ENCODE assay signal across 17 cellular contexts in the genomic region with DNA sequence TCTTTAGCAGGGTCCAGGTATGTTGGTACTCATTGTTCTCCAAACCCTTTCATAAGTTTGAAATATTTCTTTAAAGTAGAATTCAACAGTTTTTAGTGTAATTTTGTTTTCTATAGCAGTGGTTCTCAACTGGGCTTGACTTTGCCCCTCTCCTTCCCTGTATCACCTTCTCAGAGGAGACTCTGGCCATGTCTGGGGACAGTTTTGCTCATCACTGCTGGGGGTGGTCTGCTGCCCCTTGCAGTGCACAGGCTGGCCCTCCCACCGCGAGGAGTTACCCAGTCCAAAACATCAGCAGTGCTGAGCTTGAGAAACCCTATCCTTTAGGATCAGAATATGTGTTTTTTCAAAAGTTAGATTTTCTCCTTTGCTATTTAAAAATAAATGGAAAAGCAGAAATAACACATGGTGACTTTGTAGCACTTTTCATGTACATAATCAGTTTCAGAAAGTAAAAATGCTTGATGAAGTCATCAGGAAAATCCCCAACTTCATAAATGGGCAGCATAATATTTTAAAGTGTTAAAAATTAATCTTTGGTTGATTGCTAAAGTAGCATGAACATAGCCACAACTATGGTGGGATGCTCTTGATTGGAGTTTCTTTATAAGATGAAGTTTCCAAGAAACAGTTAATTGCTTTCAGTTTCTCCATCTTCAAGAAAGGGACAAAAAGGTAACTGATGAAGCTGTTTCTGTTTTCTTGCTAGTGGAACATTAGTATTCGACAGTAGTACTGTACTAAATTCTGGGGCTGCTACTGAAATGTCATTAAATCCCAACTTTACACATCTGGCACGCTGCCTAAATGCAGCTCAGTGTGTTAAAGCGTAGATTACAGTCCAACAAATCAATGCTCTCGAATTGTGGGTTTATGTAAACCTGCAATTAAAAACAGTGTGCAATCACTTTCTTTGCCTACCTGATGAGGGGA.
DNase-seq lines count a peak whose midpoint lies in the region; ATAC-seq, FAIRE-seq and TF ChIP-seq lines count a peak whose summit lies in the region.
"Had no signal": no experiment of that assay in that cellular context is flagged by ENCODE, and none has a peak within 500 bp of the region (broad histone marks: within the 10 kb centered on the region; RNA-seq: fewer than 3 reads in every experiment).

No MANE protein-coding gene starts in this region.

- ATAC-seq in GM19452 (IDR thresholded peaks at IDR 0.05; ENCODE audit: unreplicated experiment) (peak; percentile 47), HG03571 (IDR thresholded peaks at IDR 0.05; ENCODE audit: unreplicated experiment) (peak; percentile 48)
- ATAC-seq: HCT116, Panc1, right cardiac atrium had no signal

- TF ChIP-seq CTCF in GM10266 (IDR thresholded peaks at IDR 0.05; ENCODE audit: control insufficient read depth, insufficient read depth, low read depth, missing control alignments), result no peak

- peak; percentile 75 for FAIRE-seq in GM18507 (lab: Jason Lieb, UNC)
- FAIRE-seq: D721Med, TTC549 had no signal

- DNase-seq in GM18507 (ENCODE audit: extremely low spot score, insufficient read length, low read depth) (no peak), kidney tubule cell (ENCODE audit: low spot score) (peak; percentile 2), SIG-M5 (lab: John Stamatoyannopoulos, UW) (no peak), GM10266 (ENCODE audit: extremely low spot score) (no peak), T-helper 2 cell (no peak)
- DNase-seq in stimulated activated CD4-positive, alpha-beta T cell treated with anti-CD3 and anti-CD28 coated beads, Interleukin-4, amount 100 ng/mL, for 24 hours, result no peak
- DNase-seq: aorta; immature natural killer cell; NCI-H1436; right cardiac atrium; stimulated activated CD4-positive, alpha-beta T cell treated with anti-CD3 and anti-CD28 coated beads, Interleukin-1b, Interleukin-23, amount 100 ng/mL, for 48 hours had no signal
